In genomic region chr18:42274488-42275137, GRCh38 we compare ENCODE assay signal across 11 cellular contexts.
DNase-seq lines count a peak whose midpoint lies in the region; ATAC-seq, FAIRE-seq and TF ChIP-seq lines count a peak whose summit lies in the region.
"Had no signal": no experiment of that assay in that cellular context is flagged by ENCODE, and none has a peak within 500 bp of the region (broad histone marks: within the 10 kb centered on the region; RNA-seq: fewer than 3 reads in every experiment).

No MANE protein-coding gene starts in this region.

- H3K9ac ChIP-seq in SK-N-MC (ENCODE audit: insufficient read length) (peak overlapping the region; percentile 89), HepG2 (ENCODE audit: insufficient read depth, low read depth, low read length) (no peak overlapping the region)
- H3K9ac ChIP-seq: parathyroid adenoma had no signal

- H3K4me3 Mint-ChIP-seq in activated CD4-positive, alpha-beta memory T cell treated with anti-CD3 and anti-CD28 coated beads, Interleukin-2, amount 10 ng/mL, durations not matched to agents 7 days and 5 days = no peak overlapping the region
- H3K4me3 Mint-ChIP-seq: dendritic cell treated with granulocyte-macrophage colony-stimulating factor and Interleukin-4, amounts not matched to agents 40 ng/mL and 50 ng/mL, for 4 days had no signal

- DNase-seq in GM10266 (ENCODE audit: extremely low spot score) = peak; percentile 11
- DNase-seq in SK-N-MC (ENCODE audit: low read depth, low spot score) = no peak
- DNase-seq in HepG2 (ENCODE audit: low spot score) = peak; percentile 62
- DNase-seq in sigmoid colon = no peak
- DNase-seq in activated CD4-positive, alpha-beta memory T cell treated with anti-CD3 and anti-CD28 coated beads, Interleukin-2, amount 10 ng/mL, durations not matched to agents 7 days and 5 days = no peak
- DNase-seq in G401 (ENCODE audit: low spot score) = no peak

- H4K20me1 ChIP-seq in HepG2 (ENCODE audit: insufficient read depth, low read length) = no peaks in the 10 kb centered on the region

- POLR2A ChIA-PET in HepG2 (lab: Yijun Ruan, JAX) = no interaction called here
- POLR2A ChIA-PET in activated CD4-positive, alpha-beta memory T cell treated with anti-CD3 and anti-CD28 coated beads, Interleukin-2, amount 10 ng/mL, durations not matched to agents 7 days and 5 days (lab: Charles Lee) = no interaction called here

- H3K27me3 Mint-ChIP-seq in activated CD4-positive, alpha-beta memory T cell treated with anti-CD3 and anti-CD28 coated beads, Interleukin-2, amount 10 ng/mL, durations not matched to agents 7 days and 5 days = no peaks in the 10 kb centered on the region
- H3K27me3 Mint-ChIP-seq: dendritic cell treated with granulocyte-macrophage colony-stimulating factor and Interleukin-4, amounts not matched to agents 40 ng/mL and 50 ng/mL, for 4 days had no signal

- TF ChIP-seq POLR2A in HepG2 (IDR thresholded peaks at IDR 0.05; ENCODE audit: insufficient read depth in 1 of 2, low read depth in 2 of 2, low read length in 2 of 2) (no peak), sigmoid colon (IDR thresholded peaks at IDR 0.05) (no peak)

- ATAC-seq in HG02981 (IDR thresholded peaks at IDR 0.05; ENCODE audit: unreplicated experiment) (peak; percentile 57), HepG2 (peak; percentile 86), GM21528 (IDR thresholded peaks at IDR 0.05; ENCODE audit: low FRiP score, unreplicated experiment) (no peak)

- TF ChIP-seq EP300 in HepG2 (IDR thresholded peaks at IDR 0.05; ENCODE audit: low read depth in 2 of 2, low read length in 2 of 2) (no peak), HepG2 (CRISPR knock-in tag; IDR thresholded peaks at IDR 0.05; ENCODE audit: borderline replicate concordance) (no peak), sigmoid colon (IDR thresholded peaks at IDR 0.05) (no peak)

- H3K9me3 ChIP-seq in SK-N-MC (ENCODE audit: low read depth, low read length) (no peaks in the 10 kb centered on the region), HepG2 (ENCODE audit: low read length) (no peaks in the 10 kb centered on the region), sigmoid colon (no peaks in the 10 kb centered on the region)
- H3K9me3 ChIP-seq: thyroid gland had no signal

- H3K79me2 ChIP-seq in HepG2 (ENCODE audit: insufficient read depth, low read length) = no peaks in the 10 kb centered on the region
- H3K79me2 ChIP-seq: parathyroid adenoma had no signal

- H3K9me3 Mint-ChIP-seq in activated CD4-positive, alpha-beta memory T cell treated with anti-CD3 and anti-CD28 coated beads, Interleukin-2, amount 10 ng/mL, durations not matched to agents 7 days and 5 days = no peaks in the 10 kb centered on the region
- H3K9me3 Mint-ChIP-seq: dendritic cell treated with granulocyte-macrophage colony-stimulating factor and Interleukin-4, amounts not matched to agents 40 ng/mL and 50 ng/mL, for 4 days had no signal

- no peaks in the 10 kb centered on the region for H3K4me1 ChIP-seq in HepG2 (ENCODE audit: insufficient read depth, low read length)
- no peaks in the 10 kb centered on the region for H3K4me1 ChIP-seq in sigmoid colon
- H3K4me1 ChIP-seq: parathyroid adenoma had no signal

- intact Hi-C loops in HepG2 (cut with micrococcal nuclease; ENCODE audit: unreplicated experiment) = loop anchor here (1.0 kb wide), 3 partner anchors 133 to 221 kb away; no protein-coding TSS in a partner anchor
- intact Hi-C loops in sigmoid colon (cut with DNase I) = no loop called here

- peaks cover 2% of the 10 kb centered on the region for H3K4me1 Mint-ChIP-seq in activated CD4-positive, alpha-beta memory T cell treated with anti-CD3 and anti-CD28 coated beads, Interleukin-2, amount 10 ng/mL, durations not matched to agents 7 days and 5 days

- in situ Hi-C loops in HepG2 (cut with HindIII; ENCODE audit: extremely low pct_ligation_motif_present, low pct_unique_long_range_greater_than_20kb) (loop anchor here (10.0 to 25.0 kb wide), 3 partner anchors 160 to 1313 kb away; no protein-coding TSS in a partner anchor), G401 (cut with HindIII; ENCODE audit: low sequenced_read_pairs) (no loop called here)

- H3K27ac ChIP-seq in SK-N-MC (peak overlapping the region; percentile 100), HepG2 (ENCODE audit: extremely low read length, insufficient read depth, low read length) (no peak overlapping the region), sigmoid colon (no peak overlapping the region)
- H3K27ac ChIP-seq: parathyroid adenoma, thyroid gland had no signal

- CTCF ChIA-PET in HepG2 (lab: Yijun Ruan, JAX; ENCODE audit: low intra/inter-chr PET ratio, low total read pairs) = interaction anchor here (1.5 to 3.3 kb wide), 3 partner anchors 158 to 221 kb away, joined by 4 to 28 read pairs (median 13); no protein-coding TSS in a partner anchor
- CTCF ChIA-PET in activated CD4-positive, alpha-beta memory T cell treated with anti-CD3 and anti-CD28 coated beads, Interleukin-2, amount 10 ng/mL, durations not matched to agents 7 days and 5 days (lab: Charles Lee) = interaction anchor here (1.1 kb wide), 1 partner anchor 160 kb away, joined by 4 read pairs; no protein-coding TSS in a partner anchor

- H3K27me3 ChIP-seq in HepG2 (ENCODE audit: control insufficient read depth in 1 of 2, insufficient read depth in 2 of 2, low read length in 2 of 2) (no peaks in the 10 kb centered on the region), sigmoid colon (no peaks in the 10 kb centered on the region)
- H3K27me3 ChIP-seq: thyroid gland had no signal

- H3K36me3 Mint-ChIP-seq in activated CD4-positive, alpha-beta memory T cell treated with anti-CD3 and anti-CD28 coated beads, Interleukin-2, amount 10 ng/mL, durations not matched to agents 7 days and 5 days (ENCODE audit: low read depth) = no peaks in the 10 kb centered on the region

- no peak overlapping the region for H2AFZ ChIP-seq in HepG2 (ENCODE audit: low read length)
- H2AFZ ChIP-seq: parathyroid adenoma had no signal

- H3K36me3 ChIP-seq in SK-N-MC (ENCODE audit: insufficient read depth, low read length) (no peaks in the 10 kb centered on the region), HepG2 (replicated peaks in 1 of 2; ENCODE audit: control insufficient read depth in 1 of 2, insufficient read depth in 2 of 2, low read length in 2 of 2) (no peaks in the 10 kb centered on the region), sigmoid colon (no peaks in the 10 kb centered on the region)
- H3K36me3 ChIP-seq: thyroid gland had no signal

- 0% methylated on average over 1 of the region's 1 CpG for WGBS in HepG2 (ENCODE audit: low lambda C conversion rate)
- WGBS in sigmoid colon, 2 donors = 0 to 30% methylated on average over 1 of the region's 1 CpG

- H3K4me2 ChIP-seq in HepG2 (ENCODE audit: low read depth, low read length) = no peak overlapping the region

- H3K4me3 ChIP-seq in SK-N-MC (no peak overlapping the region; the same call in 1 of the 2 replicates), HepG2 (replicated peaks in 1 of 3; ENCODE audit: insufficient read depth in 1 of 3, low read depth in 2 of 3, low read length in 3 of 3) (no peak overlapping the region), sigmoid colon (no peak overlapping the region)
- H3K4me3 ChIP-seq: thyroid gland had no signal

- BruUV-seq in HepG2 (replicated peaks; lab: Mats Ljungman, UMichigan) = no TSS peak

- TF ChIP-seq CTCF in GM10266 (IDR thresholded peaks at IDR 0.05; ENCODE audit: control insufficient read depth, insufficient read depth, low read depth, missing control alignments) (peak; percentile 38), HepG2 (CRISPR knock-in tag; IDR thresholded peaks at IDR 0.05) (peak; percentile 56), sigmoid colon (IDR thresholded peaks at IDR 0.05) (no peak)

- FAIRE-seq in HepG2 (lab: Jason Lieb, UNC) = peak; percentile 71

- no peak overlapping the region for H3K27ac Mint-ChIP-seq in activated CD4-positive, alpha-beta memory T cell treated with anti-CD3 and anti-CD28 coated beads, Interleukin-2, amount 10 ng/mL, durations not matched to agents 7 days and 5 days
- H3K27ac Mint-ChIP-seq: dendritic cell treated with granulocyte-macrophage colony-stimulating factor and Interleukin-4, amounts not matched to agents 40 ng/mL and 50 ng/mL, for 4 days had no signal

- 0 out of 2 replicates have a peak, but pooled peaks have one; percentile 37 for TF ChIP-seq RAD21 in HepG2 (CRISPR knock-in tag; IDR thresholded peaks at IDR 0.05)

TF ChIP-seq in HepG2, 621 proteins besides CTCF, POLR2A, EP300 and RAD21:
- TF ChIP-seq STAG1 (CRISPR knock-in tag; IDR thresholded peaks at IDR 0.05) (peak; percentile 68), SMC3 (IDR thresholded peaks at IDR 0.05; ENCODE audit: low read length) (peak; percentile 77), GMEB1 (CRISPR knock-in tag; IDR thresholded peaks at IDR 0.05; ENCODE audit: borderline replicate concordance) (no peak)

Comparison
In these comparisons a context has a peak if more than half of its experiments do, and no peak if none do; other contexts are left out.
1. DNase-seq: peak in GM10266 (single experiment) and HepG2 (single experiment); none in SK-N-MC (single experiment), sigmoid colon (single experiment), activated CD4-positive, alpha-beta memory T cell treated with anti-CD3 and anti-CD28 coated beads, Interleukin-2, amount 10 ng/mL, durations not matched to agents 7 days and 5 days (single experiment) and G401 (single experiment).
2. CTCF ChIP-seq: peak in GM10266 (single experiment) and HepG2 (single experiment); none in sigmoid colon (0 of 4).